ENCODE assay signal across 13 cellular contexts in genomic region chr2:191560594-191560993, GRCh38.
"Had no signal": no experiment of that assay in that cellular context is flagged by ENCODE, and none has a peak within 500 bp of the region (broad histone marks: within the 10 kb centered on the region; RNA-seq: fewer than 3 reads in every experiment).

No MANE protein-coding gene starts in this region.

- H3K36me3 Mint-ChIP-seq: activated naive CD4-positive, alpha-beta T cell treated with anti-CD3 and anti-CD28 coated beads, Interleukin-2, amount 50 U/mL, for 24 hours; mesothelial cell of epicardium; neural progenitor cell; stimulated activated effector memory CD8-positive, alpha-beta T cell treated with anti-CD3 and anti-CD28 coated beads, Interleukin-12 subunit alpha, Interleukin-12 subunit beta, amount 100 ng/mL, for 72 hours; WTC11 had no signal

- H2AFZ ChIP-seq: hepatocyte, neural progenitor cell had no signal

- H3K4me3 Mint-ChIP-seq: activated CD4-positive, alpha-beta memory T cell treated with anti-CD3 and anti-CD28 coated beads, Interleukin-2, amount 10 ng/mL, durations not matched to agents 7 days and 5 days; activated naive CD4-positive, alpha-beta T cell treated with anti-CD3 and anti-CD28 coated beads, Interleukin-2, amount 50 U/mL, for 24 hours; mesothelial cell of epicardium; neural progenitor cell; stimulated activated effector memory CD8-positive, alpha-beta T cell treated with anti-CD3 and anti-CD28 coated beads, Interleukin-12 subunit alpha, Interleukin-12 subunit beta, amount 100 ng/mL, for 72 hours; WTC11 had no signal

- H3K9me3 ChIP-seq: ovary had no signal

- H3K79me2 ChIP-seq: hepatocyte had no signal

- ATAC-seq: stimulated activated effector memory CD8-positive, alpha-beta T cell treated with anti-CD3 and anti-CD28 coated beads, Interleukin-12 subunit alpha, Interleukin-12 subunit beta, amount 100 ng/mL, for 72 hours; WTC11 had no signal

- H3K36me3 ChIP-seq: neural progenitor cell, ovary had no signal

- H3K4me2 ChIP-seq: hepatocyte, neural progenitor cell had no signal

- H3K27ac ChIP-seq: hepatocyte, neural progenitor cell, ovary had no signal

- H3K4me1 Mint-ChIP-seq: activated naive CD4-positive, alpha-beta T cell treated with anti-CD3 and anti-CD28 coated beads, Interleukin-2, amount 50 U/mL, for 24 hours; neural progenitor cell; WTC11 had no signal

- H3K27me3 ChIP-seq: hepatocyte, neural progenitor cell, ovary had no signal

- DNase-seq: activated CD4-positive, alpha-beta memory T cell treated with anti-CD3 and anti-CD28 coated beads, Interleukin-2, amount 10 ng/mL, durations not matched to agents 7 days and 5 days; activated CD4-positive, alpha-beta T cell treated with anti-CD3 and anti-CD28 coated beads for 4 hours; activated effector memory CD4-positive, alpha-beta T cell treated with anti-CD3 and anti-CD28 coated beads, Interleukin-2, amount 50 U/mL, for 16 hours; activated T-cell treated with anti-CD3 and anti-CD28 coated beads, Interleukin-2, amount 50 U/mL, for 48 hours; islet precursor cell; ovary had no signal

- H3K9me3 Mint-ChIP-seq: activated CD4-positive, alpha-beta memory T cell treated with anti-CD3 and anti-CD28 coated beads, Interleukin-2, amount 10 ng/mL, durations not matched to agents 7 days and 5 days; activated naive CD4-positive, alpha-beta T cell treated with anti-CD3 and anti-CD28 coated beads, Interleukin-2, amount 50 U/mL, for 24 hours; mesothelial cell of epicardium; neural progenitor cell; stimulated activated effector memory CD8-positive, alpha-beta T cell treated with anti-CD3 and anti-CD28 coated beads, Interleukin-12 subunit alpha, Interleukin-12 subunit beta, amount 100 ng/mL, for 72 hours; WTC11 had no signal

- H3K4me3 ChIP-seq: hepatocyte, lung, neural progenitor cell, ovary had no signal

- H3K27ac Mint-ChIP-seq: activated CD4-positive, alpha-beta memory T cell treated with anti-CD3 and anti-CD28 coated beads, Interleukin-2, amount 10 ng/mL, durations not matched to agents 7 days and 5 days; activated naive CD4-positive, alpha-beta T cell treated with anti-CD3 and anti-CD28 coated beads, Interleukin-2, amount 50 U/mL, for 24 hours; mesothelial cell of epicardium; neural progenitor cell; stimulated activated effector memory CD8-positive, alpha-beta T cell treated with anti-CD3 and anti-CD28 coated beads, Interleukin-12 subunit alpha, Interleukin-12 subunit beta, amount 100 ng/mL, for 72 hours; WTC11 had no signal

- H3K4me1 ChIP-seq: neural progenitor cell had no signal
